Comparison of ENCODE assay signal across 15 cellular contexts in the genomic region with DNA sequence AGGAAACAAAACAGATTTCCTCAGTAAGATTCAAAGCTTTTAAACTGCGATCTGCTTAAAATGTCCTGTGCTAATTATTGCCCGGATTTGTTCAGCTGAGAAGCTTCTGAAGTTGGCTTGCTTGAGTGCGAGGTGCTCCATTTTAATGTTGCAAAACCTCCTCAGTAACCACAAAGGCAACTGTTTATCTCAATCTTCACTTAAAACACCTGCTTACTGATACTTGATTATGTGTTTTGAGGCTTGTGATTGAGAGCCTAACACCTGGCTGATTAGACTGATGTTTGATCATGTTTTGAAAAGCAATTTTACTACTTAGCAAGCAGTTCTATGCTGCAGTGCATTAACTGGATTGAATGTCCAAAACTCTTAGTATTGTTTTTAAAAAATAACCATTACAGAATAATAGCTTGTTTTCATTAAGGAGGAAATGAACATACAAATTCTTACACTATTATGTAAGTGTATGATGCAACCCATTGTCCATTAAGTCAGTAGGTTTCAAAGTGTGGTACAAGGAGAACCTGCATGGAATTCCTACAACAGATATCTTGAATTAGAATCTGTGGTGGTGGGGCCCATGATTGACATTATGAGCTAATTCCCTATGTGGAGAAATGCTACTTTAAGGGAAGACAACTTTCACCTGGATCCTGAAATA.
"Had no signal": no experiment of that assay in that cellular context is flagged by ENCODE, and none has a peak within 500 bp of the region (broad histone marks: within the 10 kb centered on the region; RNA-seq: fewer than 3 reads in every experiment).

No MANE protein-coding gene starts in this region.

- H3K4me1 ChIP-seq: gastroesophageal sphincter, heart right ventricle, lower lobe of right lung, spleen, stomach, testis, upper lobe of left lung had no signal

- H3K27ac ChIP-seq: gastroesophageal sphincter, heart right ventricle, lower lobe of right lung, spleen, stomach, testis, upper lobe of left lung had no signal

- H3K27me3 ChIP-seq: gastroesophageal sphincter, heart right ventricle, spleen, stomach, testis, upper lobe of left lung had no signal

- H3K4me3 ChIP-seq: gastroesophageal sphincter, heart right ventricle, lower lobe of right lung, spleen, stomach, testis, upper lobe of left lung had no signal

- FAIRE-seq: endothelial cell of umbilical vein had no signal

- H3K9me3 ChIP-seq: gastroesophageal sphincter, lower lobe of right lung, stomach, testis, upper lobe of left lung had no signal

- DNase-seq: activated CD4-positive, alpha-beta T cell treated with anti-CD3 and anti-CD28 coated beads, Interleukin-2, amount 10 ng/mL, durations not matched to agents 24 days and 14 days; activated CD4-positive, CD25-positive, alpha-beta regulatory T cell; activated gamma-delta T cell treated with Interleukin-2 at 50 U/mL for 16 hours; activated T-cell treated with anti-CD3 and anti-CD28 coated beads, Interleukin-2, amount 50 U/mL, for 72 hours; cortex of kidney; effector CD4-positive, alpha-beta T cell; heart right ventricle; left cardiac atrium; lower lobe of right lung; spleen; stomach; testis; upper lobe of left lung had no signal

- H3K36me3 ChIP-seq: gastroesophageal sphincter, heart right ventricle, lower lobe of right lung, spleen, stomach, upper lobe of left lung had no signal
